ENCODE assay signal across 17 cellular contexts in genomic region chr3:165406425-165406824, GRCh38.
A peak's percentile ranks its signal among the peaks of the same experiment; 100 is the strongest.
DNase-seq lines count a peak whose midpoint lies in the region; ATAC-seq and TF ChIP-seq lines count a peak whose summit lies in the region.
"Had no signal": no experiment of that assay in that cellular context is flagged by ENCODE, and none has a peak within 500 bp of the region (broad histone marks: within the 10 kb centered on the region; RNA-seq: fewer than 3 reads in every experiment).

No MANE protein-coding gene starts in this region.

- CTCF ChIA-PET in PC-3 (lab: Charles Lee) = no interaction called here
- CTCF ChIA-PET in RWPE1 (lab: Yijun Ruan, JAX) = no interaction called here

- no peaks in the 10 kb centered on the region for H3K27me3 ChIP-seq in PC-3 (ENCODE audit: low read length)
- H3K27me3 ChIP-seq: BLaER1 treated with 17β-estradiol and CSF1 and Interleukin-3, amounts not matched to agents 10 nM and 100 nM had no signal

- POLR2A ChIA-PET in PC-3 (lab: Charles Lee; ENCODE audit: unreplicated experiment) (no interaction called here), RWPE1 (lab: Yijun Ruan, JAX; ENCODE audit: low non-redundant PET) (no interaction called here)

- 0 out of 2 replicates have a peak, but pooled peaks have one; percentile 33 for ATAC-seq in PC-3

- H3F3A ChIP-seq in PC-3 (ENCODE audit: low read length, unreplicated experiment) = no peaks in the 10 kb centered on the region

- intact Hi-C loops in PC-3 (cut with micrococcal nuclease) = no loop called here

- H3K79me2 ChIP-seq in PC-3 (ENCODE audit: low read length) = no peaks in the 10 kb centered on the region

- H3K9me3 ChIP-seq in PC-3 (ENCODE audit: low read length) = no peaks in the 10 kb centered on the region
- H3K9me3 ChIP-seq: BLaER1 treated with 17β-estradiol and CSF1 and Interleukin-3, amounts not matched to agents 10 nM and 100 nM had no signal

- no peaks in the 10 kb centered on the region for H3K4me1 ChIP-seq in PC-3 (ENCODE audit: insufficient read depth, low read length)
- H3K4me1 ChIP-seq: BLaER1 treated with 17β-estradiol and CSF1 and Interleukin-3, amounts not matched to agents 10 nM and 100 nM had no signal

- H3K4me3 ChIP-seq in PC-3 (ENCODE audit: low read length) (no peak overlapping the region), epithelial cell of esophagus (ENCODE audit: low read length) (no peak overlapping the region)
- H3K4me3 ChIP-seq: BLaER1 treated with 17β-estradiol and CSF1 and Interleukin-3, amounts not matched to agents 10 nM and 100 nM; GM23248 had no signal

- no TSS peak for BruUV-seq in PC-3 (replicated peaks; lab: Mats Ljungman, UMichigan)

- H3K4me2 ChIP-seq in PC-3 (ENCODE audit: low read length) = no peak overlapping the region
- H3K4me2 ChIP-seq: BLaER1 treated with 17β-estradiol and CSF1 and Interleukin-3, amounts not matched to agents 10 nM and 100 nM had no signal

- TF ChIP-seq CTCF in PC-3 (conservative IDR thresholded peaks at IDR 0.05; ENCODE audit: low read depth, low read length) (no peak), RWPE1 (conservative IDR thresholded peaks at IDR 0.05; ENCODE audit: low read depth) (no peak), epithelial cell of esophagus (IDR thresholded peaks at IDR 0.05; ENCODE audit: insufficient read depth, low read depth, low read length, missing control alignments) (no peak)

- no peak overlapping the region for H3K9ac ChIP-seq in PC-3 (ENCODE audit: low read length)
- H3K9ac ChIP-seq: BLaER1 treated with 17β-estradiol and CSF1 and Interleukin-3, amounts not matched to agents 10 nM and 100 nM; GM23248 had no signal

- DNase-seq in PC-3 = no peak
- DNase-seq in RWPE1 (ENCODE audit: low spot score) = peak; percentile 8
- peak; percentile 33 for DNase-seq in epithelial cell of esophagus (ENCODE audit: low read depth)
- peak; percentile 59 for DNase-seq in renal cortical epithelial cell (ENCODE audit: low read depth)
- DNase-seq in NK-92 (lab: John Stamatoyannopoulos, UW; ENCODE audit: unreplicated experiment) = no peak
- no peak for DNase-seq in stimulated activated CD8-positive, alpha-beta memory T cell treated with anti-CD3 and anti-CD28 coated beads, Interleukin-4, amount 100 ng/mL, for 48 hours
- no peak for DNase-seq in cerebellar cortex (ENCODE audit: low spot score)
- DNase-seq: Calu3; CD4-positive, alpha-beta T cell; CD8-positive, alpha-beta memory T cell; DMS53; DMS79 treated with DMSO at 0.1 percent for 48 hours; GF-D8; GM23248; H7; HCEC 1CT had no signal

- no peaks in the 10 kb centered on the region for H3K36me3 ChIP-seq in PC-3 (ENCODE audit: low read depth, low read length)
- H3K36me3 ChIP-seq: BLaER1 treated with 17β-estradiol and CSF1 and Interleukin-3, amounts not matched to agents 10 nM and 100 nM had no signal

- H3K9me2 ChIP-seq in PC-3 (replicated peaks; ENCODE audit: low read length) = no peaks in the 10 kb centered on the region

- H3K27ac ChIP-seq in PC-3 (ENCODE audit: low read length) = no peak overlapping the region
- H3K27ac ChIP-seq in RWPE1 = no peak overlapping the region
- H3K27ac ChIP-seq: BLaER1 treated with 17β-estradiol and CSF1 and Interleukin-3, amounts not matched to agents 10 nM and 100 nM; GM23248 had no signal

- no peaks in the 10 kb centered on the region for H4K20me1 ChIP-seq in PC-3 (ENCODE audit: low read length)
- H4K20me1 ChIP-seq: BLaER1 treated with 17β-estradiol and CSF1 and Interleukin-3, amounts not matched to agents 10 nM and 100 nM had no signal

- no peak overlapping the region for H2AFZ ChIP-seq in PC-3 (ENCODE audit: low read length)
- H2AFZ ChIP-seq: GM23248 had no signal

Comparison
In these comparisons a context has a peak if more than half of its experiments do, and no peak if none do; other contexts are left out.
1. DNase-seq: peak in RWPE1 (single experiment), epithelial cell of esophagus (single experiment) and renal cortical epithelial cell (single experiment); none in PC-3 (single experiment), NK-92 (single experiment), stimulated activated CD8-positive, alpha-beta memory T cell treated with anti-CD3 and anti-CD28 coated beads, Interleukin-4, amount 100 ng/mL, for 48 hours (single experiment) and cerebellar cortex (single experiment).